18 cellular contexts compared by ENCODE assay signal in genomic region chr16:58205276-58206036, GRCh38. TPM values are rescaled to one million over a fixed set of nuclear protein-coding genes. Genes with fewer than 3 reads are reported as not detected.
DNase-seq lines count a peak whose midpoint lies in the region; ATAC-seq, FAIRE-seq and TF ChIP-seq lines count a peak whose summit lies in the region.
"Had no signal": no experiment of that assay in that cellular context is flagged by ENCODE, and none has a peak within 500 bp of the region (broad histone marks: within the 10 kb centered on the region; RNA-seq: fewer than 3 reads in every experiment).

No MANE protein-coding gene starts in this region.

- TF ChIP-seq RAD21 in A549 (conservative IDR thresholded peaks at IDR 0.05 in 1 of 2, IDR thresholded peaks at IDR 0.05 in 1 of 2) = no peak

- H3K9me3 Mint-ChIP-seq in WTC11 = no peaks in the 10 kb centered on the region
- no peaks in the 10 kb centered on the region for H3K9me3 Mint-ChIP-seq in neural progenitor cell
- no peaks in the 10 kb centered on the region for H3K9me3 Mint-ChIP-seq in endothelial cell (ENCODE audit: unreplicated experiment)
- H3K9me3 Mint-ChIP-seq: CD4-positive, alpha-beta T cell; H9 had no signal

- H3K4me1 Mint-ChIP-seq in WTC11 = peaks cover 18% of the 10 kb centered on the region
- peaks cover 2% of the 10 kb centered on the region for H3K4me1 Mint-ChIP-seq in neural progenitor cell
- H3K4me1 Mint-ChIP-seq in endothelial cell (ENCODE audit: unreplicated experiment) = no peaks in the 10 kb centered on the region
- H3K4me1 Mint-ChIP-seq: B cell had no signal

- H3F3A ChIP-seq in neural progenitor cell (ENCODE audit: low read depth) = no peaks in the 10 kb centered on the region

- H3K27ac Mint-ChIP-seq in WTC11 = no peak overlapping the region
- H3K27ac Mint-ChIP-seq in neural progenitor cell = no peak overlapping the region
- no peak overlapping the region for H3K27ac Mint-ChIP-seq in endothelial cell (ENCODE audit: unreplicated experiment)
- H3K27ac Mint-ChIP-seq: B cell; CD4-positive, alpha-beta T cell had no signal

- peak overlapping the region; percentile 31; the same call in 1 of the 2 replicates for H3K9ac ChIP-seq in iPS-20b (ENCODE audit: low read depth, low read length)
- H3K9ac ChIP-seq in neural progenitor cell = no peak overlapping the region
- no peak overlapping the region for H3K9ac ChIP-seq in Karpas-422 (ENCODE audit: low read length)
- H3K9ac ChIP-seq: GM23248 had no signal

- ATAC-seq in A549 (no peak), WTC11 (peak; percentile 71)
- ATAC-seq: GM12878 had no signal

- CTCF ChIA-PET in A549 (lab: Yijun Ruan, JAX) = interaction anchor here (1.8 kb wide), 1 partner anchor 9 kb away, joined by 5 read pairs; no protein-coding TSS in a partner anchor
- CTCF ChIA-PET in WTC11 (lab: Charles Lee) = interaction anchor here (0.6 kb wide), 1 partner anchor 131 kb away, joined by 3 read pairs; no protein-coding TSS in a partner anchor

- peak overlapping the region; percentile 76 for H2AFZ ChIP-seq in neural progenitor cell (replicated peaks)
- H2AFZ ChIP-seq in Karpas-422 (ENCODE audit: low read length) = no peak overlapping the region
- H2AFZ ChIP-seq: GM23248 had no signal

- H3K27me3 ChIP-seq in iPS-20b (ENCODE audit: insufficient read depth, low read length) (no peaks in the 10 kb centered on the region), neural progenitor cell (no peaks in the 10 kb centered on the region), Karpas-422 (ENCODE audit: low read length) (no peaks in the 10 kb centered on the region)

- H3K36me3 Mint-ChIP-seq in WTC11 (no peaks in the 10 kb centered on the region), neural progenitor cell (no peaks in the 10 kb centered on the region), endothelial cell (ENCODE audit: low read depth, unreplicated experiment) (no peaks in the 10 kb centered on the region)

- no peak for TF ChIP-seq EP300 in A549 (IDR thresholded peaks at IDR 0.05)

- H3K27me3 Mint-ChIP-seq in WTC11 (ENCODE audit: low read depth) (peaks cover 7% of the 10 kb centered on the region), neural progenitor cell (ENCODE audit: insufficient read depth, low read depth) (peaks cover 2% of the 10 kb centered on the region), endothelial cell (ENCODE audit: unreplicated experiment) (peaks cover 1% of the 10 kb centered on the region)

- WGBS in A549 (ENCODE audit: missing lambda C conversion rate) = 52% methylated on average over 10 of the region's 10 CpGs

- no peaks in the 10 kb centered on the region for H3K9me3 ChIP-seq in A549
- no peaks in the 10 kb centered on the region for H3K9me3 ChIP-seq in iPS-20b (ENCODE audit: insufficient read depth, low read depth, low read length)
- no peaks in the 10 kb centered on the region for H3K9me3 ChIP-seq in neural progenitor cell (ENCODE audit: low read depth)
- no peaks in the 10 kb centered on the region for H3K9me3 ChIP-seq in Karpas-422 (ENCODE audit: low read length)

- TF ChIP-seq POLR2A in A549 (IDR thresholded peaks at IDR 0.05; ENCODE audit: low read length) = no peak

- H4K20me1 ChIP-seq in neural progenitor cell (ENCODE audit: low read depth) = no peaks in the 10 kb centered on the region
- no peaks in the 10 kb centered on the region for H4K20me1 ChIP-seq in Karpas-422 (ENCODE audit: insufficient read depth, low read depth, low read length)

- H3K4me3 Mint-ChIP-seq in WTC11 = no peak overlapping the region
- H3K4me3 Mint-ChIP-seq in neural progenitor cell = no peak overlapping the region
- no peak overlapping the region for H3K4me3 Mint-ChIP-seq in endothelial cell (ENCODE audit: unreplicated experiment)
- H3K4me3 Mint-ChIP-seq: B cell; CD4-positive, alpha-beta T cell; H9 had no signal

- H3K4me3 ChIP-seq in A549 (no peak overlapping the region), iPS-20b (ENCODE audit: low read length) (no peak overlapping the region), neural progenitor cell (no peak overlapping the region), Karpas-422 (ENCODE audit: low read length) (no peak overlapping the region)
- H3K4me3 ChIP-seq: GM12878, GM23248 had no signal

- H3K36me3 ChIP-seq in iPS-20b (ENCODE audit: insufficient read depth, low read depth, low read length) (no peaks in the 10 kb centered on the region), neural progenitor cell (no peaks in the 10 kb centered on the region), Karpas-422 (ENCODE audit: insufficient read depth, low read length) (no peaks in the 10 kb centered on the region)

- H3K27ac ChIP-seq in A549 (no peak overlapping the region), iPS-20b (ENCODE audit: low read length) (no peak overlapping the region), neural progenitor cell (no peak overlapping the region), Karpas-422 (ENCODE audit: low read length) (no peak overlapping the region)
- H3K27ac ChIP-seq: GM23248 had no signal

- H3K9me2 ChIP-seq in Karpas-422 (replicated peaks; ENCODE audit: insufficient read depth, low read length) = no peaks in the 10 kb centered on the region

- H3K4me2 ChIP-seq in A549 (no peak overlapping the region), neural progenitor cell (peak overlapping the region; percentile 5), Karpas-422 (ENCODE audit: low read depth, low read length, poor library complexity, severe bottlenecking) (no peak overlapping the region)

- TF ChIP-seq CTCF in A549 (IDR thresholded peaks at IDR 0.05) = no peak
- no peak for TF ChIP-seq CTCF in WTC11 (IDR thresholded peaks at IDR 0.05)
- no peak for TF ChIP-seq CTCF in neural progenitor cell (IDR thresholded peaks at IDR 0.05)
- TF ChIP-seq CTCF in endothelial cell (IDR thresholded peaks at IDR 0.05; ENCODE audit: unreplicated experiment) = no peak

- POLR2A ChIA-PET in A549 (lab: Yijun Ruan, JAX) (no interaction called here), WTC11 (lab: Charles Lee) (no interaction called here)

- FAIRE-seq in A549 (lab: Jason Lieb, UNC) = no peak
- FAIRE-seq: GM12878, GM18507 had no signal

- DNase-seq in A549 (ENCODE audit: low read depth in 1 of 2, low spot score in 1 of 2) (no peak), WTC11 (ENCODE audit: low spot score) (no peak), neural progenitor cell (ENCODE audit: low spot score) (no peak), activated gamma-delta T cell treated with Interleukin-2 at 50 U/mL for 16 hours (no peak), Karpas-422 (no peak), endothelial cell (ENCODE audit: low spot score) (no peak)
- DNase-seq: 8988T; ACHN; C1 segment of cervical spinal cord; Calu3; CD4-positive, alpha-beta T cell; DMS 273 treated with DMSO at 0.1 percent for 48 hours; GM23248; H9 had no signal

- no peaks in the 10 kb centered on the region for H3K79me2 ChIP-seq in neural progenitor cell (ENCODE audit: low read depth)
- H3K79me2 ChIP-seq in Karpas-422 (ENCODE audit: low read length) = no peaks in the 10 kb centered on the region

- H3K4me1 ChIP-seq in A549 (no peaks in the 10 kb centered on the region), iPS-20b (ENCODE audit: insufficient read depth, low read length) (peaks cover 4% of the 10 kb centered on the region; the same call in 1 of the 2 replicates), neural progenitor cell (peaks cover 18% of the 10 kb centered on the region), Karpas-422 (ENCODE audit: low read length) (no peaks in the 10 kb centered on the region)

TF ChIP-seq in A549, 52 proteins besides CTCF, POLR2A, EP300 and RAD21:
- TF ChIP-seq CBX8 (IDR thresholded peaks at IDR 0.05) (0 out of 2 replicates have a peak, but pooled peaks have one; percentile 49), HMGXB4 (CRISPR knock-in tag; IDR thresholded peaks at IDR 0.05; ENCODE audit: borderline replicate concordance) (no peak)

TF ChIP-seq in WTC11, 78 proteins besides CTCF, POLR2A, EP300 and RAD21 (continues in another document):
- TF ChIP-seq ZNF396 (CRISPR knock-in tag; IDR thresholded peaks at IDR 0.05; ENCODE audit: borderline replicate concordance) (no peak), TEAD1 (CRISPR knock-in tag; IDR thresholded peaks at IDR 0.05) (no peak), HMGXB4 (CRISPR knock-in tag; IDR thresholded peaks at IDR 0.05) (no peak), TEAD4 (CRISPR knock-in tag; IDR thresholded peaks at IDR 0.05) (no peak), ZNF138 (CRISPR knock-in tag; conservative IDR thresholded peaks at IDR 0.05) (no peak), ZBTB21 (CRISPR knock-in tag; IDR thresholded peaks at IDR 0.05; ENCODE audit: borderline replicate concordance) (no peak), GABPB1 (CRISPR knock-in tag; IDR thresholded peaks at IDR 0.05) (no peak), ZMAT4 (CRISPR knock-in tag; IDR thresholded peaks at IDR 0.05) (no peak), ZNF671 (CRISPR knock-in tag; IDR thresholded peaks at IDR 0.05) (no peak), SOX15 (CRISPR knock-in tag; IDR thresholded peaks at IDR 0.05) (no peak)

RNA-seq across cellular contexts. Expression of gene CSNK2A2, which starts 7.5 kb away (rescaled TPM):
- polyA plus RNA-seq in A549 (2011; rRNA removed) (47.6 and 64.3 TPM in 2 replicates), A549 (2017; fragmentation: RNase III; extraction: RNeasy Plus Mini Kit Qiagen cat#74134 plus additional on column Dnase treatment) (42.5 to 44.3 TPM (median 44.0 TPM) in 3 replicates)
- polyA plus RNA-seq in A549 (2012; cell fraction: cytosol; rRNA removed) = 25.7 and 26.5 TPM in 2 replicates
- polyA plus RNA-seq in A549 (2012; cell fraction: nucleus; rRNA removed) = 14.6 and 21.9 TPM in 2 replicates
- 97.5 and 100.0 TPM in 2 replicates for polyA minus RNA-seq in A549 (2011; rRNA and poly(A)+ RNA removed)
- total RNA-seq in WTC11 (2021) (113 to 118 TPM (median 114 TPM) in 3 replicates), neural progenitor cell (ENCODE audit: low replicate concordance) (69.7 and 81.6 TPM in 2 replicates), endothelial cell (ENCODE audit: unreplicated experiment) (149 TPM)
- 45.2 and 56.4 TPM in 2 replicates for total RNA-seq in Karpas-422 (2014; rRNA removed; shearing (Covaris generic); ENCODE audit: low replicate concordance)
